9 cellular contexts compared by ENCODE assay signal in genomic region chr16:77223184-77223583, GRCh38. TPM values are rescaled to one million over a fixed set of nuclear protein-coding genes. Genes with fewer than 3 reads are reported as not detected.
DNase-seq lines count a peak whose midpoint lies in the region; ATAC-seq and TF ChIP-seq lines count a peak whose summit lies in the region.
"Had no signal": no experiment of that assay in that cellular context is flagged by ENCODE, and none has a peak within 500 bp of the region (broad histone marks: within the 10 kb centered on the region; RNA-seq: fewer than 3 reads in every experiment).

No MANE protein-coding gene starts in this region.

- H3K9me3 ChIP-seq in A673 (ENCODE audit: low read depth, low read length, poor library complexity, severe bottlenecking) (no peaks in the 10 kb centered on the region), DOHH2 (ENCODE audit: control insufficient read depth, insufficient read depth, low read length) (no peaks in the 10 kb centered on the region)
- H3K9me3 ChIP-seq: ascending aorta had no signal

- H3K4me1 ChIP-seq in A673 (ENCODE audit: insufficient read depth, low read length, poor library complexity, severe bottlenecking): no peaks in the 10 kb centered on the region
- no peaks in the 10 kb centered on the region for H3K4me1 ChIP-seq in DOHH2 (ENCODE audit: control insufficient read depth, low read length)
- H3K4me1 ChIP-seq: ascending aorta had no signal

- no peaks in the 10 kb centered on the region for H4K20me1 ChIP-seq in DOHH2 (ENCODE audit: control insufficient read depth, insufficient read depth, low read depth, low read length)

- TF ChIP-seq CTCF in A673 (conservative IDR thresholded peaks at IDR 0.05; ENCODE audit: low read depth, low read length) (peak; percentile 71), DOHH2 (IDR thresholded peaks at IDR 0.05; ENCODE audit: low read depth, low read length, poor library complexity, severe bottlenecking) (peak; percentile 77), epithelial cell of proximal tubule (conservative IDR thresholded peaks at IDR 0.05; ENCODE audit: low read depth, low read length) (peak; percentile 43)

- H3K27me3 ChIP-seq in A673 (replicated peaks; ENCODE audit: insufficient read depth, low read depth, low read length, poor library complexity) (no peaks in the 10 kb centered on the region), DOHH2 (ENCODE audit: control insufficient read depth, low read length) (peaks cover 6% of the 10 kb centered on the region)
- H3K27me3 ChIP-seq: ascending aorta had no signal

- TF ChIP-seq POLR2A in GM18505 (IDR thresholded peaks at IDR 0.05; ENCODE audit: borderline replicate concordance, extremely low read depth, insufficient read depth, insufficient read length): no peak

- POLR2A ChIA-PET in A673 (lab: Charles Lee; ENCODE audit: low non-redundant PET): no interaction called here

- intact Hi-C loops in A673 (cut with micrococcal nuclease; ENCODE audit: unreplicated experiment): no loop called here

- no peaks in the 10 kb centered on the region for H3K9me2 ChIP-seq in DOHH2 (replicated peaks; ENCODE audit: control insufficient read depth, low read length)

- no peaks in the 10 kb centered on the region for H3K36me3 ChIP-seq in A673 (ENCODE audit: insufficient read depth, low read length, poor library complexity, severe bottlenecking)
- no peaks in the 10 kb centered on the region for H3K36me3 ChIP-seq in DOHH2 (ENCODE audit: control insufficient read depth, low read length)
- H3K36me3 ChIP-seq: ascending aorta had no signal

- H3K27ac ChIP-seq in A673 (ENCODE audit: low read depth, low read length, poor library complexity, severe bottlenecking): no peak overlapping the region
- no peak overlapping the region for H3K27ac ChIP-seq in DOHH2 (ENCODE audit: low read depth, low read length)
- H3K27ac ChIP-seq: ascending aorta had no signal

- H3K4me3 ChIP-seq in A673 (ENCODE audit: low read depth, low read length, poor library complexity, severe bottlenecking) (no peak overlapping the region), DOHH2 (ENCODE audit: low read length) (no peak overlapping the region), epithelial cell of proximal tubule (ENCODE audit: low read depth, low read length) (no peak overlapping the region)
- H3K4me3 ChIP-seq: ascending aorta had no signal

- no TSS peak for BruUV-seq in A673 (replicated peaks; lab: Mats Ljungman, UMichigan)

- CTCF ChIA-PET in A673 (lab: Charles Lee): interaction anchor here (0.6 kb wide), 1 partner anchor 19 kb away, joined by 5 read pairs; no protein-coding TSS in a partner anchor

- H3K4me2 ChIP-seq in DOHH2 (ENCODE audit: low read length): no peak overlapping the region

- peak; percentile 34 for DNase-seq in A673 (ENCODE audit: low spot score)
- peak; percentile 15 for DNase-seq in NCI-H69 (lab: John Stamatoyannopoulos, UW)
- no peak for DNase-seq in epithelial cell of proximal tubule (ENCODE audit: low read depth)
- DNase-seq in medulla oblongata (ENCODE audit: extremely low spot score): no peak

- no peak for ATAC-seq in GM18505 (IDR thresholded peaks at IDR 0.05; ENCODE audit: unreplicated experiment)
- ATAC-seq in GM19467 (IDR thresholded peaks at IDR 0.05; ENCODE audit: unreplicated experiment): no peak
- no peak for ATAC-seq in GM21528 (IDR thresholded peaks at IDR 0.05; ENCODE audit: low FRiP score, unreplicated experiment)

- no peaks in the 10 kb centered on the region for H3K79me2 ChIP-seq in DOHH2 (ENCODE audit: control insufficient read depth, low read length)

- H3F3A ChIP-seq in DOHH2 (ENCODE audit: control insufficient read depth, insufficient read depth): no peaks in the 10 kb centered on the region

RNA-seq across cellular contexts. Expression of gene SYCE1L, which starts 24.0 kb away (rescaled TPM):
- 0.63 TPM in 1 of 2 replicates, not detected in the other for total RNA-seq in A673 (2021)
- total RNA-seq in epithelial cell of proximal tubule: 2.4 and 10.7 TPM in 2 replicates
- total RNA-seq: ascending aorta had no signal

RNA-seq across cellular contexts. Expression of gene MON1B, which starts 32.2 kb away (rescaled TPM):
- 42.9 and 44.1 TPM in 2 replicates for total RNA-seq in A673 (2021)
- total RNA-seq in epithelial cell of proximal tubule: 19.3 and 30.8 TPM in 2 replicates

Comparison
In these comparisons a context has a peak if more than half of its experiments do, and no peak if none do; other contexts are left out.
1. DNase-seq: peak in A673 (single experiment) and NCI-H69 (single experiment); none in epithelial cell of proximal tubule (single experiment) and medulla oblongata (single experiment).
2. Peak in every context shown above with its lines, with median percentiles within 50 percentile points of each other: CTCF ChIP-seq.